ENCODE assay signal across 20 cellular contexts in genomic region chr3:143321058-143321769, GRCh38.
"Had no signal": no experiment of that assay in that cellular context is flagged by ENCODE, and none has a peak within 500 bp of the region (broad histone marks: within the 10 kb centered on the region; RNA-seq: fewer than 3 reads in every experiment).

No MANE protein-coding gene starts in this region.

- DNase-seq: activated CD4-positive, alpha-beta T cell treated with anti-CD3 and anti-CD28 coated beads for 1 hour; activated gamma-delta T cell treated with Interleukin-2 at 50 U/mL for 16 hours; adrenal gland; gastrocnemius medialis; heart left ventricle; left ventricle myocardium inferior; ovary; psoas muscle; right cardiac atrium; T-helper 9 cell had no signal

- H3K27me3 ChIP-seq: adrenal gland, breast epithelium, gastrocnemius medialis, heart left ventricle, ovary, tibial nerve had no signal

- H3K27me3 Mint-ChIP-seq: stimulated activated naive CD8-positive, alpha-beta T cell treated with anti-CD3 and anti-CD28 coated beads, Interleukin-15, Interleukin-2, amounts not matched to agents 100 ng/mL and 50 ng/mL, for 24 hours had no signal

- H3K9me3 Mint-ChIP-seq: activated naive CD4-positive, alpha-beta T cell treated with anti-CD3 and anti-CD28 coated beads, Interleukin-2, amount 50 U/mL, for 72 hours; stimulated activated naive CD8-positive, alpha-beta T cell treated with anti-CD3 and anti-CD28 coated beads, Interleukin-15, Interleukin-2, amounts not matched to agents 100 ng/mL and 50 ng/mL, for 24 hours had no signal

- H3K27ac ChIP-seq: adrenal gland, breast epithelium, coronary artery, gastrocnemius medialis, heart left ventricle, left ventricle myocardium inferior, ovary, psoas muscle, skin epidermis, tibial nerve, VCaP had no signal

- H3K9me3 ChIP-seq: adrenal gland, breast epithelium, gastrocnemius medialis, heart left ventricle, left ventricle myocardium inferior, ovary, psoas muscle, tibial nerve had no signal

- H3K4me3 Mint-ChIP-seq: stimulated activated naive CD8-positive, alpha-beta T cell treated with anti-CD3 and anti-CD28 coated beads, Interleukin-15, Interleukin-2, amounts not matched to agents 100 ng/mL and 50 ng/mL, for 24 hours had no signal

- ATAC-seq: activated naive CD4-positive, alpha-beta T cell treated with anti-CD3 and anti-CD28 coated beads, Interleukin-2, amount 50 U/mL, for 72 hours; esophagus mucosa; gastrocnemius medialis; psoas muscle had no signal

- H3K4me3 ChIP-seq: adrenal gland, breast epithelium, coronary artery, gastrocnemius medialis, heart left ventricle, left ventricle myocardium inferior, ovary, psoas muscle, skin epidermis, tibial nerve had no signal

- H3K36me3 ChIP-seq: adrenal gland, breast epithelium, gastrocnemius medialis, heart left ventricle, left ventricle myocardium inferior, ovary, tibial nerve had no signal

- H3K36me3 Mint-ChIP-seq: activated naive CD4-positive, alpha-beta T cell treated with anti-CD3 and anti-CD28 coated beads, Interleukin-2, amount 50 U/mL, for 72 hours had no signal

- H3K27ac Mint-ChIP-seq: stimulated activated naive CD8-positive, alpha-beta T cell treated with anti-CD3 and anti-CD28 coated beads, Interleukin-15, Interleukin-2, amounts not matched to agents 100 ng/mL and 50 ng/mL, for 24 hours had no signal

- FAIRE-seq: astrocyte, urothelium cell line had no signal

- H3K4me1 ChIP-seq: adrenal gland, breast epithelium, gastrocnemius medialis, left ventricle myocardium inferior, psoas muscle, tibial nerve had no signal
